Comparison of ENCODE assay signal across 9 cellular contexts in the genomic region with DNA sequence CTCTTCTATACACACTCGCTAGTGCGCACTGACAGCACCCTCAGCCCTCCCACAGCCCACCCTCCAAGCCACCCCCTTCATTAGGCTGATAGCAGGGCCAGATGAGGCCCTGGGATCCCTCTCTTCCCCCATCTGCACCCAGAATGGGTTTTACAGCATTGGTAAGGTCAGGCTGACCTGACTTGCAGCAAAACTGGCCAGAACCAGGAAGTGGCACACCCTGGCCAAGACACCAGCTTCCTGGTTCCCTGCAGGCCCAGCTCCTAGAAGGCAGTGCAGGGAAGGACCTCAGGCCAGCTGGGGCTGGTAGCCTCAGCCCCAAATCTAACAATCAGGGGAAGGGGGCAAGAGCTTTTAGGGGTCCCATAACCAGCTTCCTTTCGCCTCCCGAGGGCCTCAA. TPM values are rescaled to one million over a fixed set of nuclear protein-coding genes. Genes with fewer than 3 reads are reported as not detected.
DNase-seq lines count a peak whose midpoint lies in the region; ATAC-seq and TF ChIP-seq lines count a peak whose summit lies in the region.
"Had no signal": no experiment of that assay in that cellular context is flagged by ENCODE, and none has a peak within 500 bp of the region (broad histone marks: within the 10 kb centered on the region; RNA-seq: fewer than 3 reads in every experiment).

No MANE protein-coding gene starts in this region.

- no peaks in the 10 kb centered on the region for H3K9me3 ChIP-seq in DND-41 (ENCODE audit: insufficient read depth, low read length, severe bottlenecking)
- H3K9me3 ChIP-seq in Panc1 (ENCODE audit: control insufficient read depth, insufficient read depth, low read depth, low read length) = no peaks in the 10 kb centered on the region
- H3K9me3 ChIP-seq in sigmoid colon = no peaks in the 10 kb centered on the region

- no peaks in the 10 kb centered on the region for H3K4me1 ChIP-seq in DND-41 (ENCODE audit: insufficient read depth, low read length)
- peaks cover 72% of the 10 kb centered on the region for H3K4me1 ChIP-seq in Panc1 (ENCODE audit: control insufficient read depth, insufficient read depth, low read length)
- peaks cover 0 to 98% (median 94%) of the 10 kb centered on the region in 4 donors for H3K4me1 ChIP-seq in sigmoid colon

- no peak overlapping the region for H3K4me2 ChIP-seq in DND-41 (ENCODE audit: insufficient read depth, low read length)

- TF ChIP-seq EP300 in sigmoid colon (IDR thresholded peaks at IDR 0.05) = no peak

- no peak overlapping the region for H3K9ac ChIP-seq in DND-41 (ENCODE audit: low read depth, low read length)

- no peak overlapping the region for H3K4me3 ChIP-seq in DND-41 (ENCODE audit: low read depth in 1 of 2, low read length in 2 of 2)
- no peak overlapping the region for H3K4me3 ChIP-seq in Panc1 (ENCODE audit: low read depth in 2 of 2, low read length in 2 of 2)
- H3K4me3 ChIP-seq in sigmoid colon = no peak overlapping the region

- intact Hi-C loops in Panc1 (cut with micrococcal nuclease; ENCODE audit: unreplicated experiment) (loop anchor here (10.0 kb wide), 1 partner anchor 65 kb away; no protein-coding TSS in a partner anchor), sigmoid colon (cut with DNase I) (no loop called here)

- ATAC-seq in DND-41 (ENCODE audit: insufficient read depth, low read depth) (no peak), Panc1 (peak; percentile 30; the same call in 1 of the 2 replicates), HG02623 (IDR thresholded peaks at IDR 0.05; ENCODE audit: unreplicated experiment) (no peak)

- no peaks in the 10 kb centered on the region for H4K20me1 ChIP-seq in DND-41 (ENCODE audit: insufficient read depth, low read length)

- H3K27ac ChIP-seq in DND-41 (ENCODE audit: low read length) (no peak overlapping the region), Panc1 (ENCODE audit: low read length) (peak overlapping the region; percentile 73), sigmoid colon (peak overlapping the region; percentile 82 to 100 (median 97))

- peak overlapping the region; percentile 18; the same call in 1 of the 2 replicates for H2AFZ ChIP-seq in DND-41 (ENCODE audit: low read depth, low read length)

- in situ Hi-C loops in Panc1 (cut with HindIII; ENCODE audit: low pct_unique_long_range_greater_than_20kb, low sequenced_read_pairs) = no loop called here

- CTCF ChIA-PET in Panc1 (lab: Charles Lee) = interaction anchor here (0.6 kb wide), 3 partner anchors 8 to 619 kb away, joined by 3 to 8 read pairs (median 3); no protein-coding TSS in a partner anchor

- H3K36me3 ChIP-seq in DND-41 (ENCODE audit: insufficient read depth, low read length) = no peaks in the 10 kb centered on the region
- H3K36me3 ChIP-seq in Panc1 (ENCODE audit: control insufficient read depth, insufficient read depth, low read length) = no peaks in the 10 kb centered on the region
- no peaks in the 10 kb centered on the region for H3K36me3 ChIP-seq in sigmoid colon

- BruUV-seq in Panc1 (replicated peaks; lab: Mats Ljungman, UMichigan) = no TSS peak

- DNase-seq in DND-41 (no peak), Panc1 (ENCODE audit: low read depth, low spot score) (no peak), glomerular visceral epithelial cell (ENCODE audit: extremely low spot score) (peak; percentile 40), sigmoid colon (no peak), GDM1 (lab: John Stamatoyannopoulos, UW) (no peak), inferior parietal cortex (ENCODE audit: extremely low spot score) (no peak), occipital lobe (lab: John Stamatoyannopoulos, UW) (no peak)
- DNase-seq: natural killer cell had no signal

- POLR2A ChIA-PET in Panc1 (lab: Charles Lee) = interaction anchor here (0.5 to 1.0 kb wide), 2 partner anchors 40 to 602 kb away, joined by 3 to 4 read pairs; no protein-coding TSS in a partner anchor

- no peak for TF ChIP-seq POLR2A in sigmoid colon (IDR thresholded peaks at IDR 0.05)

- no peaks in the 10 kb centered on the region for H3K79me2 ChIP-seq in DND-41 (ENCODE audit: insufficient read depth, low read length)

- WGBS in sigmoid colon, 2 donors = 37 to 69% methylated on average over 4 of the region's 4 CpGs

- H3K27me3 ChIP-seq in DND-41 (ENCODE audit: insufficient read depth, low read length, poor library complexity) (peaks cover 4% of the 10 kb centered on the region), Panc1 (ENCODE audit: control insufficient read depth, insufficient read depth, low read length) (no peaks in the 10 kb centered on the region), sigmoid colon (no peaks in the 10 kb centered on the region)

- TF ChIP-seq CTCF in DND-41 (IDR thresholded peaks at IDR 0.05; ENCODE audit: borderline replicate concordance, extremely low read depth, low read length, poor library complexity, severe bottlenecking) = no peak
- TF ChIP-seq CTCF in Panc1 (IDR thresholded peaks at IDR 0.05) = no peak
- no peak for TF ChIP-seq CTCF in sigmoid colon (IDR thresholded peaks at IDR 0.05)

RNA-seq across cellular contexts. Expression of a gene that starts 50.0 kb away (rescaled TPM):
- total RNA-seq in Panc1 (2021; ENCODE audit: unreplicated experiment) = 85.4 TPM
- 76.8 TPM for polyA plus RNA-seq in Panc1 (2012; ENCODE audit: insufficient read length)
- 10 to 100 TPM in 3 of 4 donors, 1 to 10 TPM in 1; 9.5 to 15.1 (median 13.3) TPM for total RNA-seq in sigmoid colon
- 10 to 100 TPM; 16.6 to 43.9 (median 17.4) TPM for polyA plus RNA-seq in sigmoid colon
- 27.9 TPM for total RNA-seq in occipital lobe

RNA-seq across cellular contexts. Expression of a gene that starts 55.4 kb away (rescaled TPM):
- total RNA-seq in Panc1 (2021; ENCODE audit: unreplicated experiment) (103 TPM), sigmoid colon (10 to 100 TPM; 29.5 to 64.0 (median 33.7) TPM), occipital lobe (10.9 TPM)
- polyA plus RNA-seq in Panc1 (2012; ENCODE audit: insufficient read length) = 107 TPM
- polyA plus RNA-seq in sigmoid colon = 10 to 100 TPM in 2 of 3 donors, 1 to 10 TPM in 1; 3.0 to 20.0 (median 11.4) TPM
